Comparison of ENCODE assay signal across 8 cellular contexts in genomic region chr9:127423591-127423933, GRCh38. TPM values are rescaled to one million over a fixed set of nuclear protein-coding genes. Genes with fewer than 3 reads are reported as not detected.
A peak's percentile ranks its signal among the peaks of the same experiment; 100 is the strongest.
DNase-seq lines count a peak whose midpoint lies in the region; TF ChIP-seq lines count a peak whose summit lies in the region.

No MANE protein-coding gene starts in this region.

- H3K9me3 Mint-ChIP-seq in activated T-helper 1 cell treated with anti-CD3 and anti-CD28 coated beads, Interleukin-12 subunit alpha, Interleukin-12 subunit beta, Interleukin-2, Interleukin-4 antibody, amounts not matched to agents 30 ng/mL and 10 ng/mL and 1 ng/mL, durations not matched to agents 14 hours and 24 hours and 36 hours, result no peaks in the 10 kb centered on the region

- H3K4me1 ChIP-seq in iPS-18a (ENCODE audit: control insufficient read depth, low read depth, low read length) (peaks cover 4% of the 10 kb centered on the region), subcutaneous abdominal adipose tissue (ENCODE audit: control insufficient read depth in 5 of 5, insufficient read depth in 5 of 5, low read length in 5 of 5) (peaks cover 8 to 38% (median 31%) of the 10 kb centered on the region in 5 donors)

- peaks cover 3% of the 10 kb centered on the region for H3K27me3 Mint-ChIP-seq in activated T-helper 1 cell treated with anti-CD3 and anti-CD28 coated beads, Interleukin-12 subunit alpha, Interleukin-12 subunit beta, Interleukin-2, Interleukin-4 antibody, amounts not matched to agents 30 ng/mL and 10 ng/mL and 1 ng/mL, durations not matched to agents 14 hours and 24 hours and 36 hours (ENCODE audit: insufficient read depth)

- peaks cover 54% of the 10 kb centered on the region for H3K4me1 Mint-ChIP-seq in activated T-helper 1 cell treated with anti-CD3 and anti-CD28 coated beads, Interleukin-12 subunit alpha, Interleukin-12 subunit beta, Interleukin-2, Interleukin-4 antibody, amounts not matched to agents 30 ng/mL and 10 ng/mL and 1 ng/mL, durations not matched to agents 14 hours and 24 hours and 36 hours (ENCODE audit: low read depth)

- peaks cover 27% of the 10 kb centered on the region for H3K36me3 Mint-ChIP-seq in activated T-helper 1 cell treated with anti-CD3 and anti-CD28 coated beads, Interleukin-12 subunit alpha, Interleukin-12 subunit beta, Interleukin-2, Interleukin-4 antibody, amounts not matched to agents 30 ng/mL and 10 ng/mL and 1 ng/mL, durations not matched to agents 14 hours and 24 hours and 36 hours (ENCODE audit: low read depth)

- intact Hi-C loops in activated T-helper 1 cell treated with anti-CD3 and anti-CD28 coated beads, Interleukin-12 subunit alpha, Interleukin-12 subunit beta, Interleukin-2, Interleukin-4 antibody, amounts not matched to agents 30 ng/mL and 10 ng/mL and 1 ng/mL, durations not matched to agents 14 hours and 24 hours and 36 hours (cut with micrococcal nuclease), result loop anchor here (10.0 kb wide), 3 partner anchors 109 to 439 kb away; partner anchors contain the start of gene SH2D3C

- H3K27ac Mint-ChIP-seq in activated T-helper 1 cell treated with anti-CD3 and anti-CD28 coated beads, Interleukin-12 subunit alpha, Interleukin-12 subunit beta, Interleukin-2, Interleukin-4 antibody, amounts not matched to agents 30 ng/mL and 10 ng/mL and 1 ng/mL, durations not matched to agents 14 hours and 24 hours and 36 hours, result peak overlapping the region; percentile 97

- H3K36me3 ChIP-seq in iPS-18a (ENCODE audit: control insufficient read depth, low read depth, low read length), result no peaks in the 10 kb centered on the region
- H3K36me3 ChIP-seq in subcutaneous abdominal adipose tissue (ENCODE audit: control insufficient read depth in 5 of 5, insufficient read depth in 5 of 5, low read length in 5 of 5), result peaks cover 0 to 7% (median 5%) of the 10 kb centered on the region in 5 donors

- H3K9me3 ChIP-seq in iPS-18a (ENCODE audit: control insufficient read depth, low read depth, low read length), result no peaks in the 10 kb centered on the region
- H3K9me3 ChIP-seq in subcutaneous abdominal adipose tissue (ENCODE audit: control insufficient read depth in 5 of 5, low read length in 5 of 5), result no peaks in the 10 kb centered on the region

- H3K9ac ChIP-seq in iPS-18a (ENCODE audit: low read length), result peak overlapping the region; percentile 74
- H3K9ac ChIP-seq in subcutaneous abdominal adipose tissue (ENCODE audit: low read length in 5 of 5), result peak overlapping the region; percentile 90 to 98 (median 93)

- CTCF ChIA-PET in GM10248 (lab: Yijun Ruan, JAX), result interaction anchor here (1.3 to 1.8 kb wide), 4 partner anchors 16 to 209 kb away, joined by 3 to 6 read pairs (median 4); partner anchors contain the start of gene SLC2A8

- POLR2A ChIA-PET in GM10248 (lab: Yijun Ruan, JAX), result interaction anchor here (1.8 kb wide), 1 partner anchor 27 kb away, joined by 7 read pairs; the partner anchor contains the start of gene SLC2A8

- no peak for TF ChIP-seq CTCF in GM10248 (IDR thresholded peaks at IDR 0.05; ENCODE audit: control extremely low read depth, extremely low read depth, low read depth, missing control alignments)

- DNase-seq in DMS 273 treated with DMSO at 0.1 percent for 48 hours (lab: John Stamatoyannopoulos, UW) (peak; percentile 39), DMS 273 (lab: John Stamatoyannopoulos, UW; ENCODE audit: unreplicated experiment) (no peak), DMS79 (lab: John Stamatoyannopoulos, UW) (no peak), GM10248 (ENCODE audit: extremely low spot score) (no peak), Kasumi-1 (lab: John Stamatoyannopoulos, UW) (no peak)
- DNase-seq in activated T-helper 1 cell treated with anti-CD3 and anti-CD28 coated beads, Interleukin-12 subunit alpha, Interleukin-12 subunit beta, Interleukin-2, Interleukin-4 antibody, amounts not matched to agents 30 ng/mL and 10 ng/mL and 1 ng/mL, durations not matched to agents 14 hours and 24 hours and 36 hours (ENCODE audit: low spot score), result no peak

- H3K4me3 Mint-ChIP-seq in activated T-helper 1 cell treated with anti-CD3 and anti-CD28 coated beads, Interleukin-12 subunit alpha, Interleukin-12 subunit beta, Interleukin-2, Interleukin-4 antibody, amounts not matched to agents 30 ng/mL and 10 ng/mL and 1 ng/mL, durations not matched to agents 14 hours and 24 hours and 36 hours, result peak overlapping the region; percentile 99

- H3K27ac ChIP-seq in iPS-18a (ENCODE audit: low read length) (peak overlapping the region; percentile 94), subcutaneous abdominal adipose tissue (ENCODE audit: low read depth, low read length) (peak overlapping the region; percentile 91)

- H3K27me3 ChIP-seq in iPS-18a (ENCODE audit: control insufficient read depth, insufficient read depth, low read length), result no peaks in the 10 kb centered on the region
- no peaks in the 10 kb centered on the region for H3K27me3 ChIP-seq in subcutaneous abdominal adipose tissue (ENCODE audit: control insufficient read depth in 5 of 5, insufficient read depth in 4 of 5, low read length in 5 of 5)

- H3K4me3 ChIP-seq in iPS-18a (ENCODE audit: low read length) (peak overlapping the region; percentile 96), subcutaneous abdominal adipose tissue (ENCODE audit: low read depth in 1 of 5, low read length in 5 of 5) (peak overlapping the region; percentile 80 to 95 (median 88))

RNA-seq across cellular contexts. Expression of gene ZNF79, which starts 0.6 kb away (rescaled TPM):
- total RNA-seq in activated T-helper 1 cell treated with anti-CD3 and anti-CD28 coated beads, Interleukin-12 subunit alpha, Interleukin-12 subunit beta, Interleukin-2, Interleukin-4 antibody, amounts not matched to agents 30 ng/mL and 10 ng/mL and 1 ng/mL, durations not matched to agents 14 hours and 24 hours and 36 hours, result 21.7 and 23.1 TPM in 2 replicates

RNA-seq across cellular contexts. Expression of gene SLC2A8, which starts 26.6 kb away (rescaled TPM):
- 10.4 and 11.6 TPM in 2 replicates for total RNA-seq in activated T-helper 1 cell treated with anti-CD3 and anti-CD28 coated beads, Interleukin-12 subunit alpha, Interleukin-12 subunit beta, Interleukin-2, Interleukin-4 antibody, amounts not matched to agents 30 ng/mL and 10 ng/mL and 1 ng/mL, durations not matched to agents 14 hours and 24 hours and 36 hours

RNA-seq across cellular contexts. Expression of gene RPL12, which starts 27.6 kb away (rescaled TPM):
- 1,157 and 1,162 TPM in 2 replicates for total RNA-seq in activated T-helper 1 cell treated with anti-CD3 and anti-CD28 coated beads, Interleukin-12 subunit alpha, Interleukin-12 subunit beta, Interleukin-2, Interleukin-4 antibody, amounts not matched to agents 30 ng/mL and 10 ng/mL and 1 ng/mL, durations not matched to agents 14 hours and 24 hours and 36 hours

RNA-seq across cellular contexts. Expression of gene LRSAM1, which starts 27.7 kb away (rescaled TPM):
- total RNA-seq in activated T-helper 1 cell treated with anti-CD3 and anti-CD28 coated beads, Interleukin-12 subunit alpha, Interleukin-12 subunit beta, Interleukin-2, Interleukin-4 antibody, amounts not matched to agents 30 ng/mL and 10 ng/mL and 1 ng/mL, durations not matched to agents 14 hours and 24 hours and 36 hours, result 23.8 and 25.8 TPM in 2 replicates
